30 cellular contexts compared by ENCODE assay signal in the genomic region with DNA sequence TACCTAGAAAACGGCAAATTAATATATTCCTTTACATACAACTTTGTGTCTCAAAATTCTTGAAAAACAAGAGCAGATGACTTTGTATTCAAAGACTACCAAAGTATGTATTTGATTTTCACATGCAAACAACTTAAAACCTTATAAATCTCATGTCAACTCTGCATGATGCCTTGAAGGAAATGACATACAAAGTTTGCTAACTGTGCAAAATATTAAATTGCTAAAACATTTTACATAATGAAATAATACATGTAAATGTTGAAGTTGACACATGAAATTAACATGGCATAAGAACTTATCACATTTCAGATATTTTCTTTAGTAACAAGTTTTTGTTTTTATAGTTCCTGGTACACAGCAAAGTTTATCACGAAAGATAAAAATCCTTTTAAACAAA. TPM values are rescaled to one million over a fixed set of nuclear protein-coding genes. Genes with fewer than 3 reads are reported as not detected.
A peak's percentile ranks its signal among the peaks of the same experiment; 100 is the strongest.
DNase-seq lines count a peak whose midpoint lies in the region; ATAC-seq, FAIRE-seq and TF ChIP-seq lines count a peak whose summit lies in the region.
"Had no signal": no experiment of that assay in that cellular context is flagged by ENCODE, and none has a peak within 500 bp of the region (broad histone marks: within the 10 kb centered on the region; RNA-seq: fewer than 3 reads in every experiment).

No MANE protein-coding gene starts in this region.

- H3K27me3 ChIP-seq in pancreas (no peaks in the 10 kb centered on the region), brain microvascular endothelial cell (replicated peaks) (no peaks in the 10 kb centered on the region)
- H3K27me3 ChIP-seq: BLaER1, SJSA1 had no signal

- peaks cover 20% of the 10 kb centered on the region for H3K4me1 Mint-ChIP-seq in activated CD4-positive, alpha-beta memory T cell treated with anti-CD3 and anti-CD28 coated beads for 36 hours (ENCODE audit: low read depth)
- peaks cover 13% of the 10 kb centered on the region for H3K4me1 Mint-ChIP-seq in activated CD4-positive, alpha-beta memory T cell treated with anti-CD3 and anti-CD28 coated beads, Interleukin-2, amount 10 ng/mL, durations not matched to agents 7 days and 5 days
- peaks cover 9% of the 10 kb centered on the region for H3K4me1 Mint-ChIP-seq in stimulated activated naive CD8-positive, alpha-beta T cell treated with anti-CD3 and anti-CD28 coated beads, Interleukin-15, Interleukin-2, amounts not matched to agents 100 ng/mL and 50 ng/mL, for 24 hours (ENCODE audit: low read depth)
- H3K4me1 Mint-ChIP-seq in stimulated activated naive CD8-positive, alpha-beta T cell treated with anti-CD3 and anti-CD28 coated beads, Interleukin-15, amount 100 ng/mL, for 72 hours: peaks cover 10% of the 10 kb centered on the region

- intact Hi-C loops in activated CD4-positive, alpha-beta memory T cell treated with anti-CD3 and anti-CD28 coated beads for 36 hours (cut with micrococcal nuclease): no loop called here
- intact Hi-C loops in pancreas (cut with DNase I): no loop called here

- peak; percentile 81 for FAIRE-seq in TTC549 (lab: Jason Lieb, UNC)
- FAIRE-seq in pancreas (lab: Jason Lieb, UNC): peak; percentile 13
- FAIRE-seq: GM12878, HTR-8/SVneo had no signal

- WGBS in pancreas, 2 donors: 68 to 72% methylated on average over 2 of the region's 2 CpGs

- no peak overlapping the region for H3K4me3 Mint-ChIP-seq in activated CD4-positive, alpha-beta memory T cell treated with anti-CD3 and anti-CD28 coated beads for 36 hours
- H3K4me3 Mint-ChIP-seq in activated CD4-positive, alpha-beta memory T cell treated with anti-CD3 and anti-CD28 coated beads, Interleukin-2, amount 10 ng/mL, durations not matched to agents 7 days and 5 days: no peak overlapping the region
- no peak overlapping the region for H3K4me3 Mint-ChIP-seq in stimulated activated naive CD8-positive, alpha-beta T cell treated with anti-CD3 and anti-CD28 coated beads, Interleukin-15, Interleukin-2, amounts not matched to agents 100 ng/mL and 50 ng/mL, for 24 hours
- no peak overlapping the region for H3K4me3 Mint-ChIP-seq in stimulated activated naive CD8-positive, alpha-beta T cell treated with anti-CD3 and anti-CD28 coated beads, Interleukin-15, amount 100 ng/mL, for 72 hours
- H3K4me3 Mint-ChIP-seq: CD4-positive, alpha-beta memory T cell had no signal

- CTCF ChIA-PET in activated CD4-positive, alpha-beta memory T cell treated with anti-CD3 and anti-CD28 coated beads for 36 hours (lab: Charles Lee): no interaction called here
- CTCF ChIA-PET in activated CD4-positive, alpha-beta memory T cell treated with anti-CD3 and anti-CD28 coated beads, Interleukin-2, amount 10 ng/mL, durations not matched to agents 7 days and 5 days (lab: Charles Lee): no interaction called here

- peaks cover 0 to 4% (median 0%) of the 10 kb centered on the region in 3 donors for H3K4me1 ChIP-seq in pancreas
- H3K4me1 ChIP-seq: BLaER1, SJSA1 had no signal

- H3K9me3 ChIP-seq in pancreas: no peaks in the 10 kb centered on the region
- H3K9me3 ChIP-seq: BLaER1, SJSA1 had no signal

- peaks cover 0 to 21% (median 3%) of the 10 kb centered on the region in 3 donors for H3K36me3 ChIP-seq in pancreas
- peaks cover 27% of the 10 kb centered on the region for H3K36me3 ChIP-seq in brain microvascular endothelial cell (replicated peaks)

- DNase-seq in activated CD4-positive, alpha-beta memory T cell treated with anti-CD3 and anti-CD28 coated beads for 36 hours: no peak
- DNase-seq in activated CD4-positive, alpha-beta memory T cell treated with anti-CD3 and anti-CD28 coated beads, Interleukin-2, amount 10 ng/mL, durations not matched to agents 7 days and 5 days: no peak
- DNase-seq in stimulated activated naive CD8-positive, alpha-beta T cell treated with anti-CD3 and anti-CD28 coated beads, Interleukin-15, amount 100 ng/mL, for 72 hours: no peak
- DNase-seq in pancreas: no peak
- DNase-seq in brain microvascular endothelial cell: no peak
- no peak for DNase-seq in activated CD8-positive, alpha-beta memory T cell treated with anti-CD3 and anti-CD28 coated beads, Interleukin-2, amount 50 U/mL, for 48 hours
- DNase-seq: CD4-positive, alpha-beta memory T cell; COR-L47; DMS53; IMR-90; MM.1S; NCI-H1048; NCI-H1694; NCI-H2029 treated with DMSO at 0.1 percent for 48 hours; NCI-H446 treated with DMSO at 0.1 percent for 48 hours; NCI-H526; NCI-H82; NK-92 treated with Interleukin-12 subunit alpha and Interleukin-12 subunit beta, amount 100 ng/mL, for 24 hours; PC-9; Right ventricle myocardium superior; RPMI8226 had no signal

- H3K4me3 ChIP-seq in pancreas (no peak overlapping the region), brain microvascular endothelial cell (ENCODE audit: low read depth, low read length) (no peak overlapping the region)
- H3K4me3 ChIP-seq: BLaER1, GM12878, PC-9, SJSA1 had no signal

- H3K27ac ChIP-seq in pancreas (no peak overlapping the region), brain microvascular endothelial cell (no peak overlapping the region)
- H3K27ac ChIP-seq: 22Rv1, BLaER1, KMS-11, PC-9, SJSA1 had no signal

- in situ Hi-C loops in brain microvascular endothelial cell (cut with HindIII; ENCODE audit: low pct_ligation_motif_present, low sequenced_read_pairs): no loop called here

- POLR2A ChIA-PET in activated CD4-positive, alpha-beta memory T cell treated with anti-CD3 and anti-CD28 coated beads for 36 hours (lab: Charles Lee): interaction anchor here (0.6 to 1.2 kb wide), 2 partner anchors 21 to 34 kb away, joined by 3 to 5 read pairs; a partner anchor contains a TSS
- POLR2A ChIA-PET in activated CD4-positive, alpha-beta memory T cell treated with anti-CD3 and anti-CD28 coated beads, Interleukin-2, amount 10 ng/mL, durations not matched to agents 7 days and 5 days (lab: Charles Lee): interaction anchor here (1.4 kb wide), 1 partner anchor 21 kb away, joined by 9 read pairs; a partner anchor contains a TSS

- H3K36me3 Mint-ChIP-seq in activated CD4-positive, alpha-beta memory T cell treated with anti-CD3 and anti-CD28 coated beads for 36 hours: peaks cover 14% of the 10 kb centered on the region
- H3K36me3 Mint-ChIP-seq in activated CD4-positive, alpha-beta memory T cell treated with anti-CD3 and anti-CD28 coated beads, Interleukin-2, amount 10 ng/mL, durations not matched to agents 7 days and 5 days (ENCODE audit: low read depth): peaks cover 43% of the 10 kb centered on the region
- H3K36me3 Mint-ChIP-seq in stimulated activated naive CD8-positive, alpha-beta T cell treated with anti-CD3 and anti-CD28 coated beads, Interleukin-15, Interleukin-2, amounts not matched to agents 100 ng/mL and 50 ng/mL, for 24 hours (ENCODE audit: low read depth): peaks cover 50% of the 10 kb centered on the region

- H3K27ac Mint-ChIP-seq in activated CD4-positive, alpha-beta memory T cell treated with anti-CD3 and anti-CD28 coated beads for 36 hours: peak overlapping the region; percentile 56
- no peak overlapping the region for H3K27ac Mint-ChIP-seq in activated CD4-positive, alpha-beta memory T cell treated with anti-CD3 and anti-CD28 coated beads, Interleukin-2, amount 10 ng/mL, durations not matched to agents 7 days and 5 days
- H3K27ac Mint-ChIP-seq in stimulated activated naive CD8-positive, alpha-beta T cell treated with anti-CD3 and anti-CD28 coated beads, Interleukin-15, Interleukin-2, amounts not matched to agents 100 ng/mL and 50 ng/mL, for 24 hours: peak overlapping the region; percentile 36
- no peak overlapping the region for H3K27ac Mint-ChIP-seq in stimulated activated naive CD8-positive, alpha-beta T cell treated with anti-CD3 and anti-CD28 coated beads, Interleukin-15, amount 100 ng/mL, for 72 hours

- H3K27me3 Mint-ChIP-seq in activated CD4-positive, alpha-beta memory T cell treated with anti-CD3 and anti-CD28 coated beads for 36 hours: no peaks in the 10 kb centered on the region
- H3K27me3 Mint-ChIP-seq in activated CD4-positive, alpha-beta memory T cell treated with anti-CD3 and anti-CD28 coated beads, Interleukin-2, amount 10 ng/mL, durations not matched to agents 7 days and 5 days: no peaks in the 10 kb centered on the region
- H3K27me3 Mint-ChIP-seq in stimulated activated naive CD8-positive, alpha-beta T cell treated with anti-CD3 and anti-CD28 coated beads, Interleukin-15, Interleukin-2, amounts not matched to agents 100 ng/mL and 50 ng/mL, for 24 hours: no peaks in the 10 kb centered on the region
- H3K27me3 Mint-ChIP-seq in stimulated activated naive CD8-positive, alpha-beta T cell treated with anti-CD3 and anti-CD28 coated beads, Interleukin-15, amount 100 ng/mL, for 72 hours: no peaks in the 10 kb centered on the region
- H3K27me3 Mint-ChIP-seq: CD4-positive, alpha-beta memory T cell had no signal

- no peaks in the 10 kb centered on the region for H3K9me3 Mint-ChIP-seq in activated CD4-positive, alpha-beta memory T cell treated with anti-CD3 and anti-CD28 coated beads for 36 hours
- H3K9me3 Mint-ChIP-seq in activated CD4-positive, alpha-beta memory T cell treated with anti-CD3 and anti-CD28 coated beads, Interleukin-2, amount 10 ng/mL, durations not matched to agents 7 days and 5 days: no peaks in the 10 kb centered on the region
- no peaks in the 10 kb centered on the region for H3K9me3 Mint-ChIP-seq in stimulated activated naive CD8-positive, alpha-beta T cell treated with anti-CD3 and anti-CD28 coated beads, Interleukin-15, Interleukin-2, amounts not matched to agents 100 ng/mL and 50 ng/mL, for 24 hours
- no peaks in the 10 kb centered on the region for H3K9me3 Mint-ChIP-seq in stimulated activated naive CD8-positive, alpha-beta T cell treated with anti-CD3 and anti-CD28 coated beads, Interleukin-15, amount 100 ng/mL, for 72 hours
- H3K9me3 Mint-ChIP-seq: CD4-positive, alpha-beta memory T cell had no signal

- TF ChIP-seq CTCF in pancreas (IDR thresholded peaks at IDR 0.05) (no peak), brain microvascular endothelial cell (IDR thresholded peaks at IDR 0.05; ENCODE audit: low read depth, low read length, missing control alignments) (no peak)

- no peak for ATAC-seq in stimulated activated naive CD8-positive, alpha-beta T cell treated with anti-CD3 and anti-CD28 coated beads, Interleukin-15, amount 100 ng/mL, for 72 hours
- ATAC-seq in pancreas: no peak
- ATAC-seq: GM12878, HCT116 had no signal

RNA-seq across cellular contexts. Expression of a gene that starts 20.8 kb away (rescaled TPM):
- total RNA-seq in activated CD4-positive, alpha-beta memory T cell treated with anti-CD3 and anti-CD28 coated beads for 36 hours: 10 to 100 TPM; 23.5 to 23.9 TPM
- total RNA-seq in activated CD4-positive, alpha-beta memory T cell treated with anti-CD3 and anti-CD28 coated beads, Interleukin-2, amount 10 ng/mL, durations not matched to agents 7 days and 5 days: 10 to 100 TPM; 28.8 to 32.2 TPM
- total RNA-seq in pancreas: 10 to 100 TPM in 1 of 6 donors, 1 to 10 TPM in 5; 5.3 to 12.5 (median 7.2) TPM
- polyA plus RNA-seq in pancreas: 1 to 10 TPM; 4.5 to 7.7 TPM

RNA-seq across cellular contexts. Expression of a gene that starts 36.8 kb away (rescaled TPM):
- total RNA-seq in activated CD4-positive, alpha-beta memory T cell treated with anti-CD3 and anti-CD28 coated beads for 36 hours: 10 to 100 TPM; 82.5 to 98.6 TPM
- total RNA-seq in activated CD4-positive, alpha-beta memory T cell treated with anti-CD3 and anti-CD28 coated beads, Interleukin-2, amount 10 ng/mL, durations not matched to agents 7 days and 5 days: 100 to 1,000 TPM; 112 to 116 TPM
- total RNA-seq in pancreas: 10 to 100 TPM; 24.0 to 81.6 (median 38.6) TPM
- 10 to 100 TPM; 47.3 to 87.2 TPM for polyA plus RNA-seq in pancreas

RNA-seq across cellular contexts. Expression of a gene that starts 46.3 kb away (rescaled TPM):
- 10 to 100 TPM; 13.1 to 14.5 TPM for total RNA-seq in activated CD4-positive, alpha-beta memory T cell treated with anti-CD3 and anti-CD28 coated beads for 36 hours
- 10 to 100 TPM; 14.7 to 16.5 TPM for total RNA-seq in activated CD4-positive, alpha-beta memory T cell treated with anti-CD3 and anti-CD28 coated beads, Interleukin-2, amount 10 ng/mL, durations not matched to agents 7 days and 5 days
- total RNA-seq in pancreas: 10 to 100 TPM; 21.1 to 38.6 (median 28.4) TPM
- 10 to 100 TPM in 1 of 2 donors, 1 to 10 TPM in 1; 2.9 to 11.9 TPM for polyA plus RNA-seq in pancreas

Comparison
In these comparisons a context has a peak if more than half of its experiments do, and no peak if none do; other contexts are left out.
1. H3K27ac Mint-ChIP-seq: peak in activated CD4-positive, alpha-beta memory T cell treated with anti-CD3 and anti-CD28 coated beads for 36 hours (single experiment) and stimulated activated naive CD8-positive, alpha-beta T cell treated with anti-CD3 and anti-CD28 coated beads, Interleukin-15, Interleukin-2, amounts not matched to agents 100 ng/mL and 50 ng/mL, for 24 hours (single experiment); none in activated CD4-positive, alpha-beta memory T cell treated with anti-CD3 and anti-CD28 coated beads, Interleukin-2, amount 10 ng/mL, durations not matched to agents 7 days and 5 days (single experiment) and stimulated activated naive CD8-positive, alpha-beta T cell treated with anti-CD3 and anti-CD28 coated beads, Interleukin-15, amount 100 ng/mL, for 72 hours (0 of 2).